1 cellular context compared by ENCODE assay signal in the genomic region with DNA sequence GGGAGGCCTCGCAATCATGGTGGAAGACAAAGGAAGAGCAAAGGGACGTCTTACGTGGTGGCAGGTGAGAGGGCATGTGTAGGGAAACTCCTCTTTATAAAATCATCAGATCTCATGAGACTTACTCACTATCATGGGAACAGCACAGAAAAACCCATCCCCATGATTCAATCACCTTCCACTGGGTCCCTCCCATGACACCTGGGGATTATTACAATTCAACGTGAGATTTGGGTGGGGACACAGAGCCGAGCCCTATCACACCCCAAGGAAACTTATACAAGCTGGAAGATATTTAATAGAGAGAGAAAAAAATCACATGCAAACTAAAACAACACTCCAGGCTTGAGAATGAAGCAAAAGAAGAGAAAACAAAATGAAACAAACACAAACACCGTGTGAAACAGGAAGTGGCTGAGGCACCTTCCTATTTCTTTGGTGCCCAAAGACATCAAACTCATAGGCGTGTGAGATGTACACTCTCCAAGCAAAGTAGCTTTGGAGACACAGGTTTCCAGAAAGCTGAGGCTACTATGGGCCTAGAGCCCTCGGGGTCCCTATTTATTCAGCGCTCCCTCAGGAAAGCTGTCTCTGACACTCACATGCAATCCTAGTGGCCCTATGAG.
TF ChIP-seq lines count a peak whose summit lies in the region.

No MANE protein-coding gene starts in this region.

TF ChIP-seq in WTC11, 78 proteins besides CTCF, POLR2A, EP300 and RAD21:
- TF ChIP-seq NR3C1 (CRISPR knock-in tag; conservative IDR thresholded peaks at IDR 0.05; ENCODE audit: low read depth) = no peak
- TF ChIP-seq, protein P1, sequence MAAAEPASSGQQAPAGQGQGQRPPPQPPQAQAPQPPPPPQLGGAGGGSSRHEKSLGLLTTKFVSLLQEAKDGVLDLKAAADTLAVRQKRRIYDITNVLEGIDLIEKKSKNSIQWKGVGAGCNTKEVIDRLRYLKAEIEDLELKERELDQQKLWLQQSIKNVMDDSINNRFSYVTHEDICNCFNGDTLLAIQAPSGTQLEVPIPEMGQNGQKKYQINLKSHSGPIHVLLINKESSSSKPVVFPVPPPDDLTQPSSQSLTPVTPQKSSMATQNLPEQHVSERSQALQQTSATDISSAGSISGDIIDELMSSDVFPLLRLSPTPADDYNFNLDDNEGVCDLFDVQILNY (CRISPR knock-in tag; IDR thresholded peaks at IDR 0.05) = no peak
TF ChIP-seq in WTC11: peak in this region for 0.
